In the genomic region with DNA sequence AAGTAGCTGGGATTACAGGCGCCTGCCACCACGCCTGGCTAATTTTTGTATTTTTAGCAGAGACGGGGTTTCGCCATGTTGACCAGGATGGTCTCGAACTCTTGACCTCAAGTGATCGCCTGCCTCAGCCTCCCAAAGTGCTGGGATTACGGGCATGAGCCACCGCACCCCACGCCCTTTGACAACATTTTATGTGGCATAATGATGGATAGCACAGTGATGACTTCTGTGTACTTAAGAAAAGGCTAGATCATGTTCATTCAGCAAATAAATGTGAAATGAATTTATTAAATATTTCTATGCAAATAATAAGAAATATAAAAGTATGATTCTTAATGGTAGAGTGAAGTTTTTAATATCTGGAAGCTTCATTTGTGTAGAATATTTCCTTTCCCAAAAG, we compare ENCODE assay signal across 31 cellular contexts. TPM values are rescaled to one million over a fixed set of nuclear protein-coding genes. Genes with fewer than 3 reads are reported as not detected.
"Had no signal": no experiment of that assay in that cellular context is flagged by ENCODE, and none has a peak within 500 bp of the region (broad histone marks: within the 10 kb centered on the region; RNA-seq: fewer than 3 reads in every experiment).

No MANE protein-coding gene starts in this region.

- H3K4me3 Mint-ChIP-seq: immature natural killer cell; mesothelial cell of epicardium; naive thymus-derived CD4-positive, alpha-beta T cell; natural killer cell treated with Interleukin-12 subunit alpha and Interleukin-12 subunit beta and Interleukin-15 and Interleukin-18, amount 100 ng/mL, for 72 hours; stimulated activated naive B cell treated with anti-CD40 and anti-IgM and Interleukin-4, amounts not matched to agents 10 μg/mL and 1 μg/mL and 100 μg/mL, for 72 hours had no signal

- H3K36me3 Mint-ChIP-seq: immature natural killer cell; mesothelial cell of epicardium; natural killer cell treated with Interleukin-12 subunit alpha and Interleukin-12 subunit beta and Interleukin-15 and Interleukin-18, amount 100 ng/mL, for 72 hours had no signal

- FAIRE-seq: islet of Langerhans, kidney had no signal

- H3K27ac Mint-ChIP-seq: immature natural killer cell; natural killer cell treated with Interleukin-12 subunit alpha and Interleukin-12 subunit beta and Interleukin-15 and Interleukin-18, amount 100 ng/mL, for 72 hours; stimulated activated naive B cell treated with anti-CD40 and anti-IgM and Interleukin-4, amounts not matched to agents 10 μg/mL and 1 μg/mL and 100 μg/mL, for 72 hours had no signal

- H3K27me3 Mint-ChIP-seq: naive thymus-derived CD4-positive, alpha-beta T cell; natural killer cell treated with Interleukin-12 subunit alpha and Interleukin-12 subunit beta and Interleukin-15 and Interleukin-18, amount 100 ng/mL, for 72 hours; stimulated activated naive B cell treated with anti-CD40 and anti-IgM and Interleukin-4, amounts not matched to agents 10 μg/mL and 1 μg/mL and 100 μg/mL, for 72 hours had no signal

- H3K4me1 ChIP-seq: prostate gland had no signal

- H3K9me3 Mint-ChIP-seq: immature natural killer cell; mesothelial cell of epicardium; naive thymus-derived CD4-positive, alpha-beta T cell; natural killer cell treated with Interleukin-12 subunit alpha and Interleukin-12 subunit beta and Interleukin-15 and Interleukin-18, amount 100 ng/mL, for 72 hours; stimulated activated naive B cell treated with anti-CD40 and anti-IgM and Interleukin-4, amounts not matched to agents 10 μg/mL and 1 μg/mL and 100 μg/mL, for 72 hours had no signal

- H3K9me3 ChIP-seq: left lung, lower lobe of right lung, mucosa of descending colon, ovary, prostate gland, stomach, testis, thyroid gland, transverse colon, upper lobe of left lung, vagina had no signal

- DNase-seq: immature natural killer cell; kidney; left colon; left lung; lower lobe of right lung; mammary epithelial cell; mesendoderm; mucosa of descending colon; naive thymus-derived CD4-positive, alpha-beta T cell; ovary; retina; right cardiac atrium; stimulated activated CD4-positive, alpha-beta T cell treated with anti-CD3 and anti-CD28 coated beads, Interleukin-12 subunit alpha, Interleukin-12 subunit beta, amount 100 ng/mL, for 4 hours; stimulated activated CD4-positive, alpha-beta T cell treated with anti-CD3 and anti-CD28 coated beads, Interleukin-15, amount 100 ng/mL, for 24 hours; stimulated activated CD4-positive, alpha-beta T cell treated with anti-CD3 and anti-CD28 coated beads, Interleukin-2, amount 100 ng/mL, for 24 hours; stimulated activated CD4-positive, alpha-beta T cell treated with anti-CD3 and anti-CD28 coated beads, Interleukin-4, amount 100 ng/mL, for 1 hour; stimulated activated naive B cell treated with anti-CD40 and anti-IgM and Interleukin-4, amounts not matched to agents 10 μg/mL and 1 μg/mL and 100 μg/mL, for 72 hours; stimulated activated naive CD8-positive, alpha-beta T cell treated with anti-CD3 and anti-CD28 coated beads, Interleukin-15, Interleukin-2, amounts not matched to agents 100 U/mL and 50 U/mL, for 24 hours; stomach; testis; thyroid gland; transverse colon; upper lobe of left lung had no signal

- H3K36me3 ChIP-seq: left lung, lower lobe of right lung, ovary, prostate gland, stomach, thyroid gland, transverse colon, upper lobe of left lung, vagina had no signal

- H3K27ac ChIP-seq: left lung, lower lobe of right lung, ovary, prostate gland, skin epidermis, stomach, testis, thyroid gland, transverse colon, upper lobe of left lung, vagina had no signal

- H3K4me3 ChIP-seq: left lung, lower lobe of right lung, mucosa of descending colon, ovary, prostate gland, skin epidermis, stomach, testis, thyroid gland, transverse colon, upper lobe of left lung, vagina had no signal

- ATAC-seq: left colon; left lung; lower lobe of right lung; mucosa of descending colon; naive thymus-derived CD4-positive, alpha-beta T cell; natural killer cell treated with Interleukin-12 subunit alpha and Interleukin-12 subunit beta and Interleukin-15 and Interleukin-18, amount 100 ng/mL, for 72 hours; right cardiac atrium; sciatic nerve; stimulated activated naive B cell treated with anti-CD40 and anti-IgM and Interleukin-4, amounts not matched to agents 10 μg/mL and 1 μg/mL and 100 μg/mL, for 72 hours; stimulated activated naive CD8-positive, alpha-beta T cell treated with anti-CD3 and anti-CD28 coated beads, Interleukin-15, Interleukin-2, amounts not matched to agents 100 U/mL and 50 U/mL, for 24 hours had no signal

- H3K27me3 ChIP-seq: left lung, ovary, stomach, testis, thyroid gland, transverse colon, upper lobe of left lung, vagina had no signal

RNA-seq across cellular contexts. Expression of a gene that starts 2.6 kb away (rescaled TPM):
- total RNA-seq: naive thymus-derived CD4-positive, alpha-beta T cell; natural killer cell treated with Interleukin-12 subunit alpha and Interleukin-12 subunit beta and Interleukin-15 and Interleukin-18, amount 100 ng/mL, for 72 hours; prostate gland had no signal
- polyA plus RNA-seq: mammary epithelial cell, neural cell had no signal
